Comparison of ENCODE assay signal across 23 cellular contexts in genomic region chrX:45811307-45811706, GRCh38.
DNase-seq lines count a peak whose midpoint lies in the region; ATAC-seq and TF ChIP-seq lines count a peak whose summit lies in the region.
"Had no signal": no experiment of that assay in that cellular context is flagged by ENCODE, and none has a peak within 500 bp of the region (broad histone marks: within the 10 kb centered on the region; RNA-seq: fewer than 3 reads in every experiment).

No MANE protein-coding gene starts in this region.

- no peak for TF ChIP-seq POLR2A in upper lobe of left lung (IDR thresholded peaks at IDR 0.05)

- no peak overlapping the region for H3K4me2 ChIP-seq in osteoblast (ENCODE audit: insufficient read depth, low read length)

- ATAC-seq in activated CD8-positive, alpha-beta memory T cell treated with anti-CD3 and anti-CD28 coated beads, Interleukin-2, amount 10 ng/mL, durations not matched to agents 7 days and 5 days, result no peak
- ATAC-seq in upper lobe of left lung (ENCODE audit: low FRiP score in 2 of 2), result no peak
- ATAC-seq: body of pancreas; effector memory CD8-positive, alpha-beta T cell had no signal

- peak overlapping the region; percentile 35 for H3K27ac ChIP-seq in osteoblast (ENCODE audit: low read depth, low read length)
- no peak overlapping the region for H3K27ac ChIP-seq in upper lobe of left lung
- H3K27ac ChIP-seq: body of pancreas, right atrium auricular region, suprapubic skin had no signal

- H3K4me3 Mint-ChIP-seq in activated CD8-positive, alpha-beta memory T cell treated with anti-CD3 and anti-CD28 coated beads, Interleukin-2, amount 10 ng/mL, durations not matched to agents 7 days and 5 days, result no peak overlapping the region
- peak overlapping the region; percentile 44 for H3K4me3 Mint-ChIP-seq in HFFc6
- peak overlapping the region; percentile 42 for H3K4me3 Mint-ChIP-seq in activated T-helper 1 cell treated with anti-CD3 and anti-CD28 coated beads, Interleukin-12 subunit alpha, Interleukin-12 subunit beta, Interleukin-2, Interleukin-4 antibody, amounts not matched to agents 30 ng/mL and 10 ng/mL and 1 ng/mL, durations not matched to agents 14 hours and 24 hours and 36 hours
- H3K4me3 Mint-ChIP-seq: activated B cell treated with CpG ODN at 0.5 μM for 24 hours; effector memory CD8-positive, alpha-beta T cell; IgD-negative memory B cell; memory B cell had no signal

- TF ChIP-seq CTCF in HFFc6 (IDR thresholded peaks at IDR 0.05), result no peak
- no peak for TF ChIP-seq CTCF in osteoblast (IDR thresholded peaks at IDR 0.05; ENCODE audit: extremely low read depth, low read depth, low read length)
- no peak for TF ChIP-seq CTCF in upper lobe of left lung (IDR thresholded peaks at IDR 0.05)

- in situ Hi-C loops in ACHN (cut with HindIII; ENCODE audit: low pct_ligation_motif_present, low pct_unique_long_range_greater_than_20kb, low sequenced_read_pairs), result no loop called here

- intact Hi-C loops in activated T-helper 1 cell treated with anti-CD3 and anti-CD28 coated beads, Interleukin-12 subunit alpha, Interleukin-12 subunit beta, Interleukin-2, Interleukin-4 antibody, amounts not matched to agents 30 ng/mL and 10 ng/mL and 1 ng/mL, durations not matched to agents 14 hours and 24 hours and 36 hours (cut with micrococcal nuclease), result loop anchor here (1.0 kb wide), 1 partner anchor 8 kb away; no protein-coding TSS in a partner anchor

- H3K4me3 ChIP-seq in osteoblast (ENCODE audit: insufficient read depth, low read length) (no peak overlapping the region), upper lobe of left lung (no peak overlapping the region)
- H3K4me3 ChIP-seq: body of pancreas, MG63, right atrium auricular region, suprapubic skin had no signal

- peaks cover 44% of the 10 kb centered on the region for H3K4me1 ChIP-seq in osteoblast (ENCODE audit: insufficient read depth, low read length)
- peaks cover 0 to 15% (median under 1%) of the 10 kb centered on the region in 4 donors for H3K4me1 ChIP-seq in upper lobe of left lung
- H3K4me1 ChIP-seq: body of pancreas, right atrium auricular region had no signal

- no peaks in the 10 kb centered on the region for H3K9me3 ChIP-seq in osteoblast (ENCODE audit: low read depth, low read length)
- H3K9me3 ChIP-seq in upper lobe of left lung, result no peaks in the 10 kb centered on the region
- H3K9me3 ChIP-seq: body of pancreas, MG63, right atrium auricular region, suprapubic skin had no signal

- 72 to 73% methylated on average over 4 to 6 of the region's 6 CpGs for WGBS in upper lobe of left lung, 2 donors

- peaks cover 7% of the 10 kb centered on the region for H3K36me3 ChIP-seq in osteoblast (ENCODE audit: insufficient read depth, low read length)
- H3K36me3 ChIP-seq in upper lobe of left lung, result no peaks in the 10 kb centered on the region
- H3K36me3 ChIP-seq: right atrium auricular region, suprapubic skin had no signal

- no peak overlapping the region for H2AFZ ChIP-seq in osteoblast (ENCODE audit: low read length)

- H4K20me1 ChIP-seq in osteoblast (ENCODE audit: insufficient read depth, low read length), result no peaks in the 10 kb centered on the region

- peaks cover 29% of the 10 kb centered on the region for H3K36me3 Mint-ChIP-seq in activated CD8-positive, alpha-beta memory T cell treated with anti-CD3 and anti-CD28 coated beads, Interleukin-2, amount 10 ng/mL, durations not matched to agents 7 days and 5 days
- peaks cover 49% of the 10 kb centered on the region for H3K36me3 Mint-ChIP-seq in HFFc6 (ENCODE audit: low read depth)
- peaks cover 59% of the 10 kb centered on the region for H3K36me3 Mint-ChIP-seq in activated T-helper 1 cell treated with anti-CD3 and anti-CD28 coated beads, Interleukin-12 subunit alpha, Interleukin-12 subunit beta, Interleukin-2, Interleukin-4 antibody, amounts not matched to agents 30 ng/mL and 10 ng/mL and 1 ng/mL, durations not matched to agents 14 hours and 24 hours and 36 hours (ENCODE audit: low read depth)
- H3K36me3 Mint-ChIP-seq: memory B cell had no signal

- CTCF ChIA-PET in activated CD8-positive, alpha-beta memory T cell treated with anti-CD3 and anti-CD28 coated beads, Interleukin-2, amount 10 ng/mL, durations not matched to agents 7 days and 5 days (lab: Charles Lee), result no interaction called here

- H3K79me2 ChIP-seq in osteoblast (ENCODE audit: insufficient read depth, low read length), result peaks cover 59% of the 10 kb centered on the region

- H3K27me3 ChIP-seq in osteoblast (ENCODE audit: insufficient read depth, low read length) (peaks cover 35% of the 10 kb centered on the region), upper lobe of left lung (no peaks in the 10 kb centered on the region)
- H3K27me3 ChIP-seq: body of pancreas, MG63, right atrium auricular region, suprapubic skin had no signal

- no peaks in the 10 kb centered on the region for H3K9me3 Mint-ChIP-seq in activated CD8-positive, alpha-beta memory T cell treated with anti-CD3 and anti-CD28 coated beads, Interleukin-2, amount 10 ng/mL, durations not matched to agents 7 days and 5 days (ENCODE audit: low read depth)
- H3K9me3 Mint-ChIP-seq in HFFc6, result no peaks in the 10 kb centered on the region
- no peaks in the 10 kb centered on the region for H3K9me3 Mint-ChIP-seq in activated T-helper 1 cell treated with anti-CD3 and anti-CD28 coated beads, Interleukin-12 subunit alpha, Interleukin-12 subunit beta, Interleukin-2, Interleukin-4 antibody, amounts not matched to agents 30 ng/mL and 10 ng/mL and 1 ng/mL, durations not matched to agents 14 hours and 24 hours and 36 hours
- H3K9me3 Mint-ChIP-seq: activated B cell treated with CpG ODN at 0.5 μM for 24 hours; effector memory CD8-positive, alpha-beta T cell; memory B cell had no signal

- H3K4me1 Mint-ChIP-seq in activated CD8-positive, alpha-beta memory T cell treated with anti-CD3 and anti-CD28 coated beads, Interleukin-2, amount 10 ng/mL, durations not matched to agents 7 days and 5 days, result peaks cover 82% of the 10 kb centered on the region
- H3K4me1 Mint-ChIP-seq in HFFc6 (ENCODE audit: low read depth), result peaks cover 77% of the 10 kb centered on the region
- peaks cover 93% of the 10 kb centered on the region for H3K4me1 Mint-ChIP-seq in activated T-helper 1 cell treated with anti-CD3 and anti-CD28 coated beads, Interleukin-12 subunit alpha, Interleukin-12 subunit beta, Interleukin-2, Interleukin-4 antibody, amounts not matched to agents 30 ng/mL and 10 ng/mL and 1 ng/mL, durations not matched to agents 14 hours and 24 hours and 36 hours (ENCODE audit: low read depth)

- no peak for TF ChIP-seq EP300 in upper lobe of left lung (IDR thresholded peaks at IDR 0.05)

- no peak for DNase-seq in activated CD8-positive, alpha-beta memory T cell treated with anti-CD3 and anti-CD28 coated beads, Interleukin-2, amount 10 ng/mL, durations not matched to agents 7 days and 5 days
- DNase-seq in activated CD8-positive, alpha-beta memory T cell treated with anti-CD3 and anti-CD28 coated beads, Interleukin-2, amount 50 U/mL, for 4 hours, result no peak
- no peak for DNase-seq in HFFc6
- DNase-seq in activated T-helper 1 cell treated with anti-CD3 and anti-CD28 coated beads, Interleukin-12 subunit alpha, Interleukin-12 subunit beta, Interleukin-2, Interleukin-4 antibody, amounts not matched to agents 30 ng/mL and 10 ng/mL and 1 ng/mL, durations not matched to agents 14 hours and 24 hours and 36 hours (ENCODE audit: low spot score), result no peak
- no peak for DNase-seq in osteoblast (ENCODE audit: insufficient read length, low spot score, missing footprints)
- DNase-seq in NAMALWA (ENCODE audit: low spot score), result no peak
- DNase-seq in upper lobe of left lung, result no peak
- no peak for DNase-seq in ACHN
- DNase-seq: activated B cell treated with CpG ODN at 0.5 μM for 24 hours; activated gamma-delta T cell treated with Interleukin-2 at 50 U/mL for 16 hours; body of pancreas; C1 segment of cervical spinal cord; DMS 273 treated with DMSO at 0.1 percent for 48 hours; effector memory CD8-positive, alpha-beta T cell; MG63; NCI-H1436; NCI-H526 treated with DMSO at 0.1 percent for 48 hours; SHP77; stimulated activated CD4-positive, alpha-beta T cell treated with anti-CD3 and anti-CD28 coated beads, Interleukin-12 subunit alpha, Interleukin-12 subunit beta, amount 100 ng/mL, for 4 hours had no signal

- no peaks in the 10 kb centered on the region for H3K27me3 Mint-ChIP-seq in activated CD8-positive, alpha-beta memory T cell treated with anti-CD3 and anti-CD28 coated beads, Interleukin-2, amount 10 ng/mL, durations not matched to agents 7 days and 5 days
- peaks cover 1% of the 10 kb centered on the region for H3K27me3 Mint-ChIP-seq in HFFc6 (ENCODE audit: insufficient read depth)
- no peaks in the 10 kb centered on the region for H3K27me3 Mint-ChIP-seq in activated T-helper 1 cell treated with anti-CD3 and anti-CD28 coated beads, Interleukin-12 subunit alpha, Interleukin-12 subunit beta, Interleukin-2, Interleukin-4 antibody, amounts not matched to agents 30 ng/mL and 10 ng/mL and 1 ng/mL, durations not matched to agents 14 hours and 24 hours and 36 hours (ENCODE audit: insufficient read depth)
- H3K27me3 Mint-ChIP-seq: activated B cell treated with CpG ODN at 0.5 μM for 24 hours; effector memory CD8-positive, alpha-beta T cell; memory B cell had no signal

- peak overlapping the region; percentile 75 for H3K27ac Mint-ChIP-seq in activated CD8-positive, alpha-beta memory T cell treated with anti-CD3 and anti-CD28 coated beads, Interleukin-2, amount 10 ng/mL, durations not matched to agents 7 days and 5 days
- peak overlapping the region; percentile 97; the same call in 1 of the 2 replicates for H3K27ac Mint-ChIP-seq in HFFc6
- H3K27ac Mint-ChIP-seq in activated T-helper 1 cell treated with anti-CD3 and anti-CD28 coated beads, Interleukin-12 subunit alpha, Interleukin-12 subunit beta, Interleukin-2, Interleukin-4 antibody, amounts not matched to agents 30 ng/mL and 10 ng/mL and 1 ng/mL, durations not matched to agents 14 hours and 24 hours and 36 hours, result peak overlapping the region; percentile 82
- H3K27ac Mint-ChIP-seq: activated B cell treated with CpG ODN at 0.5 μM for 24 hours; effector memory CD8-positive, alpha-beta T cell; memory B cell had no signal
